5 cellular contexts compared by ENCODE assay signal in genomic region chr1:148432916-148433317, GRCh38. TPM values are rescaled to one million over a fixed set of nuclear protein-coding genes. Genes with fewer than 3 reads are reported as not detected.
"Had no signal": no experiment of that assay in that cellular context is flagged by ENCODE, and none has a peak within 500 bp of the region (broad histone marks: within the 10 kb centered on the region; RNA-seq: fewer than 3 reads in every experiment).

No MANE protein-coding gene starts in this region.

RNA-seq across cellular contexts. Expression of gene PPIAL4G, which starts 50.2 kb away (rescaled TPM):
- total RNA-seq: cardiac septum, heart right ventricle, lower lobe of right lung, right cardiac atrium, smooth muscle cell had no signal
- polyA plus RNA-seq: heart right ventricle, right cardiac atrium, smooth muscle cell had no signal
